Comparison of ENCODE assay signal across 8 cellular contexts in the genomic region with DNA sequence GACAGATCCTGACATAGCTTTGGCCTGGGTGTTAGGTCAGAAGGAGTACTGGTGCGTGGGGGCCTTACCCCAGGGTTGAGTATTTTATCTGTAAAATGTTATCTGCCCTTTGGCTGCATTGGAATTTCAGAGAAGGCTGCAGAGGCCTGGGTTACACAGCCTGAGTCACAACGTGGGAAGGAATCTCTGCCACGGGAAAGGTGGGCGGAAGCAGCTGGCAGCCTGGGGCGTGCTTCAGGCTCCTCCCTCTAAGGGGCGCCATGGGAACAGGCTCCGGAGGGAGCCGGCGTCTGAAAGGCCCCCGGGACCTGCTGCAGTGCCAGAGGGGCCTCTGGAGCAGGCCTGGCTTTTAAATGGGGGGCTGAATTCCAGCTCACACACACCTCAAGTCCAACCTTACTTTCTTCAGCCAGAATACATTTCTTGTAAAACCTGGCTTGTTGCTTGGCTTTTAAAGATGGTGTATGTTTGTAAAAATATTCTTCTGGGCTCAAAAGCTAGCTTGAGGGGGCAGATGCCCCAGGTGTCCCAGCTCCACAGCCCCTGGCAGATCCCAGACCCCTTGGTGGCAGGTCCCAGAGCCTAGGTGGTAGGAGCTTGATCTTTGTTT.
DNase-seq lines count a peak whose midpoint lies in the region.

No MANE protein-coding gene starts in this region.

- no peak overlapping the region for H3K4me3 ChIP-seq in mesenchymal stem cell (ENCODE audit: insufficient read depth in 1 of 2, low read depth in 1 of 2, low read length in 2 of 2)

- H2BK15ac ChIP-seq in mesenchymal stem cell (ENCODE audit: low read depth, poor library complexity, severe bottlenecking) = no peak overlapping the region

- H2AK5ac ChIP-seq in mesenchymal stem cell (ENCODE audit: low read length, severe bottlenecking) = no peak overlapping the region

- no peak overlapping the region for H3K4me3 Mint-ChIP-seq in T-helper 2 cell treated with Interferon-gamma antibody and Interleukin-4, amounts not matched to agents 5 μg/mL and 100 μg/mL, for 36 hours

- no peak overlapping the region for H3K4me2 ChIP-seq in mesenchymal stem cell (ENCODE audit: low read length, poor library complexity, severe bottlenecking)

- no peak overlapping the region for H3K14ac ChIP-seq in mesenchymal stem cell (ENCODE audit: low read length in 2 of 2)

- no peak overlapping the region for H3K23ac ChIP-seq in mesenchymal stem cell (ENCODE audit: low read length in 2 of 2)

- H3K27me3 ChIP-seq in mesenchymal stem cell (ENCODE audit: control insufficient read depth in 1 of 2, insufficient read depth in 1 of 2, low read length in 2 of 2) = peaks cover 3 to 4% of the 10 kb centered on the region in 2 experiments

- H3K9ac ChIP-seq in mesenchymal stem cell (ENCODE audit: low read length) = peak overlapping the region; percentile 43

- no peaks in the 10 kb centered on the region for H3K9me3 Mint-ChIP-seq in T-helper 2 cell treated with Interferon-gamma antibody and Interleukin-4, amounts not matched to agents 5 μg/mL and 100 μg/mL, for 36 hours

- H3K4ac ChIP-seq in mesenchymal stem cell (ENCODE audit: low read depth in 1 of 2, low read length in 2 of 2) = no peak overlapping the region

- H2BK120ac ChIP-seq in mesenchymal stem cell (ENCODE audit: low read depth, low read length) = no peak overlapping the region

- peaks cover 8% of the 10 kb centered on the region for H3K4me1 Mint-ChIP-seq in T-helper 2 cell treated with Interferon-gamma antibody and Interleukin-4, amounts not matched to agents 5 μg/mL and 100 μg/mL, for 36 hours (ENCODE audit: low read depth)

- H2AFZ ChIP-seq in mesenchymal stem cell (ENCODE audit: low read depth, low read length) = no peak overlapping the region

- H4K8ac ChIP-seq in mesenchymal stem cell (ENCODE audit: low read length) = no peak overlapping the region

- no peaks in the 10 kb centered on the region for H3K36me3 ChIP-seq in mesenchymal stem cell (ENCODE audit: control insufficient read depth in 1 of 2, insufficient read depth in 2 of 2, low read depth in 1 of 2, low read length in 2 of 2)

- H3K36me3 Mint-ChIP-seq in T-helper 2 cell treated with Interferon-gamma antibody and Interleukin-4, amounts not matched to agents 5 μg/mL and 100 μg/mL, for 36 hours (ENCODE audit: low read depth) = peaks cover 22% of the 10 kb centered on the region

- no peaks in the 10 kb centered on the region for H3K27me3 Mint-ChIP-seq in T-helper 2 cell treated with Interferon-gamma antibody and Interleukin-4, amounts not matched to agents 5 μg/mL and 100 μg/mL, for 36 hours (ENCODE audit: low read depth)

- H3K79me1 ChIP-seq in mesenchymal stem cell (replicated peaks; ENCODE audit: low read length, poor library complexity, severe bottlenecking) = no peaks in the 10 kb centered on the region

- peaks cover 20% of the 10 kb centered on the region for H3K4me1 ChIP-seq in mesenchymal stem cell (ENCODE audit: control insufficient read depth, insufficient read depth, low read depth, low read length)

- DNase-seq in T-helper 2 cell treated with Interferon-gamma antibody and Interleukin-4, amounts not matched to agents 5 μg/mL and 100 μg/mL, for 36 hours (ENCODE audit: low spot score) = peak; percentile 36
- DNase-seq in T-helper 2 cell (no peak), NCI-H1694 treated with DMSO at 0.1 percent for 48 hours (lab: John Stamatoyannopoulos, UW) (peak; percentile 49), caudate nucleus (lab: John Stamatoyannopoulos, UW) (peak in 50 of 61 donors; percentile 3 to 90 (median 58)), mesenchymal stem cell (peak; percentile 49), NCI-H2107 treated with DMSO at 0.1 percent for 48 hours (lab: John Stamatoyannopoulos, UW; ENCODE audit: unreplicated experiment) (no peak), cerebellar nuclear complex (lab: John Stamatoyannopoulos, UW) (no peak)
- DNase-seq in activated effector memory CD4-positive, alpha-beta T cell treated with Interleukin-2 at 50 U/mL for 16 hours = no peak

- H4K91ac ChIP-seq in mesenchymal stem cell (ENCODE audit: low read length) = no peak overlapping the region

- no peak overlapping the region for H3K27ac Mint-ChIP-seq in T-helper 2 cell treated with Interferon-gamma antibody and Interleukin-4, amounts not matched to agents 5 μg/mL and 100 μg/mL, for 36 hours

- peak overlapping the region; percentile 70 for H3K27ac ChIP-seq in caudate nucleus (ENCODE audit: low read depth, low read length)
- H3K27ac ChIP-seq in mesenchymal stem cell (ENCODE audit: low read length, poor library complexity, severe bottlenecking) = no peak overlapping the region

- WGBS in mesenchymal stem cell = 17% methylated on average over 6 of the region's 10 CpGs

- no peak overlapping the region for H2BK12ac ChIP-seq in mesenchymal stem cell (ENCODE audit: low read length in 2 of 2)

- no peak overlapping the region for H2BK5ac ChIP-seq in mesenchymal stem cell (ENCODE audit: low read depth, low read length, poor library complexity, severe bottlenecking)

- no peaks in the 10 kb centered on the region for H3K9me3 ChIP-seq in mesenchymal stem cell (ENCODE audit: control insufficient read depth, low read length)

- H3K18ac ChIP-seq in mesenchymal stem cell (ENCODE audit: low read depth in 1 of 2, low read length in 2 of 2) = no peak overlapping the region

Comparison
In these comparisons a context has a peak if more than half of its experiments do, and no peak if none do; other contexts are left out.
1. DNase-seq: peak in T-helper 2 cell treated with Interferon-gamma antibody and Interleukin-4, amounts not matched to agents 5 μg/mL and 100 μg/mL, for 36 hours (single experiment), NCI-H1694 treated with DMSO at 0.1 percent for 48 hours (single experiment), caudate nucleus (50 of 61) and mesenchymal stem cell (single experiment); none in T-helper 2 cell (0 of 5), activated effector memory CD4-positive, alpha-beta T cell treated with Interleukin-2 at 50 U/mL for 16 hours (single experiment), NCI-H2107 treated with DMSO at 0.1 percent for 48 hours (single experiment) and cerebellar nuclear complex (0 of 2).